Comparison of ENCODE assay signal across 3 cellular contexts in genomic region chr7:131947661-131948060, GRCh38.
TF ChIP-seq lines count a peak whose summit lies in the region.

No MANE protein-coding gene starts in this region.

TF ChIP-seq in SK-N-SH, 30 proteins besides CTCF, POLR2A, EP300 and RAD21 (continued from another document):
- TF ChIP-seq RFX5 (IDR thresholded peaks at IDR 0.05; ENCODE audit: low read length) (no peak), PBX3 (IDR thresholded peaks at IDR 0.05) (no peak), GATA2 (CRISPR knock-in tag; IDR thresholded peaks at IDR 0.05) (no peak), NFIC (IDR thresholded peaks at IDR 0.05; ENCODE audit: borderline replicate concordance) (no peak), CHD2 (IDR thresholded peaks at IDR 0.05; ENCODE audit: low read length, partially characterized antibody) (no peak), TCF12 (IDR thresholded peaks at IDR 0.05) (no peak), GABPA (IDR thresholded peaks at IDR 0.05; ENCODE audit: low read depth) (no peak), ELF1 (IDR thresholded peaks at IDR 0.05) (no peak), TAF1 (IDR thresholded peaks at IDR 0.05; ENCODE audit: borderline replicate concordance, low read depth, low read length) (no peak), ZBTB33 (IDR thresholded peaks at IDR 0.05; ENCODE audit: borderline replicate concordance, low read depth) (no peak), NRF1 (IDR thresholded peaks at IDR 0.05; ENCODE audit: low read depth, low read length) (no peak)
- TF ChIP-seq, protein P1, sequence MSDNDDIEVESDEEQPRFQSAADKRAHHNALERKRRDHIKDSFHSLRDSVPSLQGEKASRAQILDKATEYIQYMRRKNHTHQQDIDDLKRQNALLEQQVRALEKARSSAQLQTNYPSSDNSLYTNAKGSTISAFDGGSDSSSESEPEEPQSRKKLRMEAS (IDR thresholded peaks at IDR 0.05; ENCODE audit: low read depth): no peak
- TF ChIP-seq, protein P2, sequence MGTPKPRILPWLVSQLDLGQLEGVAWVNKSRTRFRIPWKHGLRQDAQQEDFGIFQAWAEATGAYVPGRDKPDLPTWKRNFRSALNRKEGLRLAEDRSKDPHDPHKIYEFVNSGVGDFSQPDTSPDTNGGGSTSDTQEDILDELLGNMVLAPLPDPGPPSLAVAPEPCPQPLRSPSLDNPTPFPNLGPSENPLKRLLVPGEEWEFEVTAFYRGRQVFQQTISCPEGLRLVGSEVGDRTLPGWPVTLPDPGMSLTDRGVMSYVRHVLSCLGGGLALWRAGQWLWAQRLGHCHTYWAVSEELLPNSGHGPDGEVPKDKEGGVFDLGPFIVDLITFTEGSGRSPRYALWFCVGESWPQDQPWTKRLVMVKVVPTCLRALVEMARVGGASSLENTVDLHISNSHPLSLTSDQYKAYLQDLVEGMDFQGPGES (IDR thresholded peaks at IDR 0.05; ENCODE audit: low read depth, low read length): no peak

TF ChIP-seq in SK-N-SH treated with all-trans-retinoic acid at 6 μM for 48 hours, 23 proteins besides CTCF, POLR2A, EP300 and RAD21 (continued from another document):
- TF ChIP-seq, protein P3, sequence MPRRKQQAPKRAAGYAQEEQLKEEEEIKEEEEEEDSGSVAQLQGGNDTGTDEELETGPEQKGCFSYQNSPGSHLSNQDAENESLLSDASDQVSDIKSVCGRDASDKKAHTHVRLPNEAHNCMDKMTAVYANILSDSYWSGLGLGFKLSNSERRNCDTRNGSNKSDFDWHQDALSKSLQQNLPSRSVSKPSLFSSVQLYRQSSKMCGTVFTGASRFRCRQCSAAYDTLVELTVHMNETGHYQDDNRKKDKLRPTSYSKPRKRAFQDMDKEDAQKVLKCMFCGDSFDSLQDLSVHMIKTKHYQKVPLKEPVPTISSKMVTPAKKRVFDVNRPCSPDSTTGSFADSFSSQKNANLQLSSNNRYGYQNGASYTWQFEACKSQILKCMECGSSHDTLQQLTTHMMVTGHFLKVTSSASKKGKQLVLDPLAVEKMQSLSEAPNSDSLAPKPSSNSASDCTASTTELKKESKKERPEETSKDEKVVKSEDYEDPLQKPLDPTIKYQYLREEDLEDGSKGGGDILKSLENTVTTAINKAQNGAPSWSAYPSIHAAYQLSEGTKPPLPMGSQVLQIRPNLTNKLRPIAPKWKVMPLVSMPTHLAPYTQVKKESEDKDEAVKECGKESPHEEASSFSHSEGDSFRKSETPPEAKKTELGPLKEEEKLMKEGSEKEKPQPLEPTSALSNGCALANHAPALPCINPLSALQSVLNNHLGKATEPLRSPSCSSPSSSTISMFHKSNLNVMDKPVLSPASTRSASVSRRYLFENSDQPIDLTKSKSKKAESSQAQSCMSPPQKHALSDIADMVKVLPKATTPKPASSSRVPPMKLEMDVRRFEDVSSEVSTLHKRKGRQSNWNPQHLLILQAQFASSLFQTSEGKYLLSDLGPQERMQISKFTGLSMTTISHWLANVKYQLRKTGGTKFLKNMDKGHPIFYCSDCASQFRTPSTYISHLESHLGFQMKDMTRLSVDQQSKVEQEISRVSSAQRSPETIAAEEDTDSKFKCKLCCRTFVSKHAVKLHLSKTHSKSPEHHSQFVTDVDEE (CRISPR knock-in tag; IDR thresholded peaks at IDR 0.05): no peak

TF ChIP-seq in HEK293T, 16 proteins besides CTCF, POLR2A, EP300 and RAD21 (continued from another document):
- TF ChIP-seq FOXK2 (IDR thresholded peaks at IDR 0.05): no peak
TF ChIP-seq in HEK293T: peak in this region for 0.
